In the genomic region with DNA sequence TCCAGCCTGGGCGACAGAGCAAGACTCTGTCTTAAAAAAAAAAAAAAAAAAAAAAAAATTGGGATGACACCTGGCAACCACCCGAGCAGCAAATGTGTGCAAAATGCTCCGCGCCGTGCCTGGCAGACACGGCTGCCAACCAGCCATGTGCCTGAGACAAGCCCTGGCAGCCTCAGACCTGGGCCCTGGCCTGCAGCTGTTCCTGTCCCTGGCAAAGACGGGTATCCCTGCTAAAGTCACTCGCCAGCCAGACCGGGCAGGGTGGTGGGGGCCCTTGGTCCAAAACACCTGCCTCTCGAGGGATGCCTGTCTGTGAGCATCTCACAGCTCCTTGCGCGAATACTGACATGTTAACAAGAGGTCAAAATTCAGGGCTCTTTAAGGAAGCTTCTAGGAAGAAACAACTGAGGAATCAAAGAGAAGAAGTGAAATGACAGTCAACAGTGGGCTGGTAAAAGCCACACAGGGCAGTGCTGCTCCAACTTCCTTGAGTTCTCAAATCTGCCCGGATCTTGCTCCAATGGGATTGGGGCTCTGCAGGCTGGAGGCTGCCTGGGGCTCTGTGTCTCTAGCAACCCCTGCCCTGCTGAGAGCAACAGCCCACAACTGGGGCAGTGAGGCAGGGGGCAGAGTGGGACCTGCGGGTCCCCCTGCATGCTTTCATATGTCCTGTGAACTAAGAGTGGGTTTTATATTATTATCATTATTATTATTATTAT, we compare ENCODE assay signal across 11 cellular contexts. TPM values are rescaled to one million over a fixed set of nuclear protein-coding genes. Genes with fewer than 3 reads are reported as not detected.
DNase-seq lines count a peak whose midpoint lies in the region; ATAC-seq and TF ChIP-seq lines count a peak whose summit lies in the region.
"Had no signal": no experiment of that assay in that cellular context is flagged by ENCODE, and none has a peak within 500 bp of the region (broad histone marks: within the 10 kb centered on the region; RNA-seq: fewer than 3 reads in every experiment).

No MANE protein-coding gene starts in this region.

- ATAC-seq in activated CD8-positive, alpha-beta memory T cell treated with anti-CD3 and anti-CD28 coated beads, Interleukin-2, amount 10 ng/mL, durations not matched to agents 7 days and 5 days = no peak
- ATAC-seq in central memory CD8-positive, alpha-beta T cell (replicated peaks; ENCODE audit: extremely low read depth, poor library complexity, severe bottlenecking) = no peak
- ATAC-seq in HG02571 (IDR thresholded peaks at IDR 0.05; ENCODE audit: unreplicated experiment) = no peak

- H3K9me3 Mint-ChIP-seq in activated CD8-positive, alpha-beta memory T cell treated with anti-CD3 and anti-CD28 coated beads, Interleukin-2, amount 10 ng/mL, durations not matched to agents 7 days and 5 days (ENCODE audit: low read depth) = no peaks in the 10 kb centered on the region
- H3K9me3 Mint-ChIP-seq in central memory CD8-positive, alpha-beta T cell = no peaks in the 10 kb centered on the region
- H3K9me3 Mint-ChIP-seq: activated naive CD4-positive, alpha-beta T cell treated with anti-CD3 and anti-CD28 coated beads, Interleukin-2, amount 10 ng/mL, durations not matched to agents 7 days and 5 days had no signal

- peaks cover 2% of the 10 kb centered on the region for H3K27me3 ChIP-seq in iPS-15b (ENCODE audit: control insufficient read depth, insufficient read depth, low read length)

- H3K4me3 Mint-ChIP-seq in activated CD8-positive, alpha-beta memory T cell treated with anti-CD3 and anti-CD28 coated beads, Interleukin-2, amount 10 ng/mL, durations not matched to agents 7 days and 5 days = no peak overlapping the region
- peak overlapping the region; percentile 82 for H3K4me3 Mint-ChIP-seq in central memory CD8-positive, alpha-beta T cell

- peaks cover 30% of the 10 kb centered on the region for H3K4me1 Mint-ChIP-seq in activated CD8-positive, alpha-beta memory T cell treated with anti-CD3 and anti-CD28 coated beads, Interleukin-2, amount 10 ng/mL, durations not matched to agents 7 days and 5 days
- H3K4me1 Mint-ChIP-seq in central memory CD8-positive, alpha-beta T cell = peaks cover 32% of the 10 kb centered on the region

- peak; percentile 39 for DNase-seq in activated CD8-positive, alpha-beta memory T cell treated with anti-CD3 and anti-CD28 coated beads, Interleukin-2, amount 10 ng/mL, durations not matched to agents 7 days and 5 days
- DNase-seq in activated CD8-positive, alpha-beta memory T cell treated with anti-CD3 and anti-CD28 coated beads, Interleukin-2, amount 50 U/mL, for 48 hours = no peak
- DNase-seq in central memory CD8-positive, alpha-beta T cell (ENCODE audit: low spot score in 2 of 2) = no peak
- peak; percentile 25 for DNase-seq in stimulated activated CD8-positive, alpha-beta memory T cell treated with anti-CD3 and anti-CD28 coated beads, Interleukin-4, amount 100 ng/mL, for 48 hours
- DNase-seq in NCI-H774 (lab: John Stamatoyannopoulos, UW) (no peak), foreskin fibroblast (no peak)
- DNase-seq: NCI-H187 treated with DMSO at 0.1 percent for 48 hours had no signal

- peak overlapping the region; percentile 24 for H3K9ac ChIP-seq in iPS-15b (ENCODE audit: low read depth, low read length)

- peaks cover 22% of the 10 kb centered on the region for H3K36me3 Mint-ChIP-seq in activated CD8-positive, alpha-beta memory T cell treated with anti-CD3 and anti-CD28 coated beads, Interleukin-2, amount 10 ng/mL, durations not matched to agents 7 days and 5 days
- H3K36me3 Mint-ChIP-seq in central memory CD8-positive, alpha-beta T cell (ENCODE audit: insufficient read depth) = peaks cover 23% of the 10 kb centered on the region

- H3K4me3 ChIP-seq in iPS-15b (ENCODE audit: low read depth, low read length) (no peak overlapping the region), foreskin fibroblast (ENCODE audit: low read depth in 1 of 2, low read length in 2 of 2) (no peak overlapping the region)

- CTCF ChIA-PET in activated CD8-positive, alpha-beta memory T cell treated with anti-CD3 and anti-CD28 coated beads, Interleukin-2, amount 10 ng/mL, durations not matched to agents 7 days and 5 days (lab: Charles Lee) = interaction anchor here (0.7 to 2.5 kb wide), 22 partner anchors 12 to 431 kb away, joined by 3 to 14 read pairs (median 4); no protein-coding TSS in a partner anchor

- H3K4me1 ChIP-seq in iPS-15b (ENCODE audit: control insufficient read depth, insufficient read depth, low read length) = no peaks in the 10 kb centered on the region

- no peaks in the 10 kb centered on the region for H3K27me3 Mint-ChIP-seq in activated CD8-positive, alpha-beta memory T cell treated with anti-CD3 and anti-CD28 coated beads, Interleukin-2, amount 10 ng/mL, durations not matched to agents 7 days and 5 days
- H3K27me3 Mint-ChIP-seq in central memory CD8-positive, alpha-beta T cell = no peaks in the 10 kb centered on the region
- H3K27me3 Mint-ChIP-seq: activated naive CD4-positive, alpha-beta T cell treated with anti-CD3 and anti-CD28 coated beads, Interleukin-2, amount 10 ng/mL, durations not matched to agents 7 days and 5 days had no signal

- no peak for TF ChIP-seq CTCF in foreskin fibroblast (IDR thresholded peaks at IDR 0.05; ENCODE audit: low read depth, low read length)

- no peaks in the 10 kb centered on the region for H3K9me3 ChIP-seq in iPS-15b (ENCODE audit: control insufficient read depth, insufficient read depth, low read length)
- H3K9me3 ChIP-seq: Caco-2 had no signal

- peak overlapping the region; percentile 58 for H3K27ac Mint-ChIP-seq in activated CD8-positive, alpha-beta memory T cell treated with anti-CD3 and anti-CD28 coated beads, Interleukin-2, amount 10 ng/mL, durations not matched to agents 7 days and 5 days
- no peak overlapping the region for H3K27ac Mint-ChIP-seq in central memory CD8-positive, alpha-beta T cell (ENCODE audit: low read depth)
- H3K27ac Mint-ChIP-seq: activated naive CD4-positive, alpha-beta T cell treated with anti-CD3 and anti-CD28 coated beads, Interleukin-2, amount 10 ng/mL, durations not matched to agents 7 days and 5 days had no signal

- H3K36me3 ChIP-seq in iPS-15b (ENCODE audit: control insufficient read depth, insufficient read depth, low read length) = no peaks in the 10 kb centered on the region

RNA-seq across cellular contexts. Expression of a gene that starts 53.4 kb away (rescaled TPM):
- total RNA-seq in activated CD8-positive, alpha-beta memory T cell treated with anti-CD3 and anti-CD28 coated beads, Interleukin-2, amount 10 ng/mL, durations not matched to agents 7 days and 5 days = 100 to 1,000 TPM; 106 to 112 TPM

RNA-seq across cellular contexts. Expression of a gene that starts 58.7 kb away (rescaled TPM):
- total RNA-seq in activated CD8-positive, alpha-beta memory T cell treated with anti-CD3 and anti-CD28 coated beads, Interleukin-2, amount 10 ng/mL, durations not matched to agents 7 days and 5 days = 100 to 1,000 TPM; 109 to 120 TPM

Comparison
In these comparisons a context has a peak if more than half of its experiments do, and no peak if none do; other contexts are left out.
1. DNase-seq: peak in activated CD8-positive, alpha-beta memory T cell treated with anti-CD3 and anti-CD28 coated beads, Interleukin-2, amount 10 ng/mL, durations not matched to agents 7 days and 5 days (single experiment) and stimulated activated CD8-positive, alpha-beta memory T cell treated with anti-CD3 and anti-CD28 coated beads, Interleukin-4, amount 100 ng/mL, for 48 hours (single experiment); none in activated CD8-positive, alpha-beta memory T cell treated with anti-CD3 and anti-CD28 coated beads, Interleukin-2, amount 50 U/mL, for 48 hours (single experiment), central memory CD8-positive, alpha-beta T cell (0 of 2), NCI-H774 (single experiment) and foreskin fibroblast (0 of 2).